In the genomic region with DNA sequence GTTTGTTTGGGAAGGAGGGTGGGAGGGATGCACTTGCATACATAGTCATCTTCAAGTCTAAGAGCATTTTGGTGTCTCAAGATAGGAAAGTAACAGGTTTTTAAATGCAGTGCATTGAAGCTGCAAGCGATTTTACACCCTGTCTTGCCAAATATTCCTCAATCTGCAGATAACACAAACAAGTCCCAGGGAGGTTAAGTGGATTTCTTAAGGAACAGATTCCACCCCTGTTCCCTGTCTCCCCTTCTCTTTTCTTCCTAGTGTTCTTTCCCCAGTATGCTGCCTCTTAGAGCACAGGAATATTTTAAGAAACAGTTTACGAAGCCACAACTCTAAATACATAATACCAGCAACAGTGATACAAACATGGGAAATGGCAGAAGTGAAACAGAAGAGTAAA, we compare ENCODE assay signal across 21 cellular contexts.
DNase-seq lines count a peak whose midpoint lies in the region; ATAC-seq and TF ChIP-seq lines count a peak whose summit lies in the region.
"Had no signal": no experiment of that assay in that cellular context is flagged by ENCODE, and none has a peak within 500 bp of the region (broad histone marks: within the 10 kb centered on the region; RNA-seq: fewer than 3 reads in every experiment).

No MANE protein-coding gene starts in this region.

- no peak for TF ChIP-seq POLR2A in heart left ventricle (IDR thresholded peaks at IDR 0.05)
- TF ChIP-seq POLR2A in tibial nerve (IDR thresholded peaks at IDR 0.05): no peak

- no peaks in the 10 kb centered on the region for H3K36me3 ChIP-seq in heart left ventricle
- no peaks in the 10 kb centered on the region for H3K36me3 ChIP-seq in right atrium auricular region
- H3K36me3 ChIP-seq in neuron (ENCODE audit: insufficient read depth, low read length): no peaks in the 10 kb centered on the region
- H3K36me3 ChIP-seq in tibial nerve: no peaks in the 10 kb centered on the region
- H3K36me3 ChIP-seq: BE2C had no signal

- H3K9me3 ChIP-seq in heart left ventricle (no peaks in the 10 kb centered on the region), right atrium auricular region (no peaks in the 10 kb centered on the region), neuron (ENCODE audit: low read length) (no peaks in the 10 kb centered on the region), tibial nerve (no peaks in the 10 kb centered on the region)
- H3K9me3 ChIP-seq: BE2C had no signal

- peak overlapping the region; percentile 19 for H2AFZ ChIP-seq in neuron (ENCODE audit: low read depth, low read length)

- H3K27ac ChIP-seq in heart left ventricle: peak overlapping the region in 8 of 12 donors; percentile 13 to 40 (median 28)
- no peak overlapping the region for H3K27ac ChIP-seq in right atrium auricular region
- H3K27ac ChIP-seq in tibial nerve: no peak overlapping the region

- H3K4me3 ChIP-seq in heart left ventricle: no peak overlapping the region
- no peak overlapping the region for H3K4me3 ChIP-seq in right atrium auricular region
- H3K4me3 ChIP-seq in neuron (ENCODE audit: low read length): no peak overlapping the region
- H3K4me3 ChIP-seq in tibial nerve: no peak overlapping the region

- intact Hi-C loops in heart left ventricle (cut with DNase I): loop anchor here in 2 of 10 donors (5.0 to 10.0 kb wide), 2 partner anchors 37 to 225 kb away; no protein-coding TSS in a partner anchor

- no peak for ATAC-seq in heart left ventricle
- no peak for ATAC-seq in GM18867 (IDR thresholded peaks at IDR 0.05; ENCODE audit: unreplicated experiment)

- TF ChIP-seq CTCF in heart left ventricle (IDR thresholded peaks at IDR 0.05) (no peak), right atrium auricular region (IDR thresholded peaks at IDR 0.05) (no peak), tibial nerve (IDR thresholded peaks at IDR 0.05) (no peak)

- DNase-seq in heart left ventricle: no peak
- DNase-seq in right atrium auricular region (ENCODE audit: low spot score): no peak
- DNase-seq in globus pallidus (ENCODE audit: low spot score): peak; percentile 19
- no peak for DNase-seq in H4 (ENCODE audit: low spot score)
- no peak for DNase-seq in tibial nerve (ENCODE audit: low spot score in 2 of 2)
- DNase-seq: BE2C; CD4-positive, CD25-positive, alpha-beta regulatory T cell; COR-L47; DMS 273 treated with DMSO at 0.1 percent for 48 hours; GDM1; GOT3; KBM-7; NCI-H1105 treated with DMSO at 0.1 percent for 48 hours; NCI-H1694; NCI-H2081 treated with DMSO at 0.1 percent for 48 hours; NCI-H510A; NCI-H748 treated with DMSO at 0.1 percent for 48 hours; NK-92 treated with Interleukin-12 subunit alpha and Interleukin-12 subunit beta, amount 100 ng/mL, for 24 hours; SHP77 treated with DMSO at 0.1 percent for 48 hours had no signal

- no peak for TF ChIP-seq EP300 in tibial nerve (IDR thresholded peaks at IDR 0.05)

- H3K4me1 ChIP-seq in heart left ventricle: peaks cover 0 to 20% (median 11%) of the 10 kb centered on the region in 12 donors
- H3K4me1 ChIP-seq in right atrium auricular region: peaks cover 0 to 5% of the 10 kb centered on the region in 2 donors
- peaks cover 26% of the 10 kb centered on the region for H3K4me1 ChIP-seq in neuron (ENCODE audit: insufficient read depth, low read length)
- peaks cover 0 to 40% (median 0%) of the 10 kb centered on the region in 4 donors for H3K4me1 ChIP-seq in tibial nerve
- H3K4me1 ChIP-seq: BE2C had no signal

- H3K27me3 ChIP-seq in heart left ventricle (no peaks in the 10 kb centered on the region), right atrium auricular region (no peaks in the 10 kb centered on the region), neuron (ENCODE audit: insufficient read depth, low read length) (no peaks in the 10 kb centered on the region), tibial nerve (no peaks in the 10 kb centered on the region)
- H3K27me3 ChIP-seq: BE2C had no signal

- 39 to 62% (median 56%) methylated on average over 2 of the region's 2 CpGs for WGBS in heart left ventricle, 4 donors
- WGBS in tibial nerve, 2 donors: 50 to 56% methylated on average over 2 of the region's 2 CpGs

Comparison
In these comparisons a context has a peak if more than half of its experiments do, and no peak if none do; other contexts are left out.
1. H3K27ac ChIP-seq: peak in heart left ventricle (8 of 12); none in right atrium auricular region (0 of 2) and tibial nerve (0 of 4).